ENCODE assay signal across 1 cellular context in the genomic region with DNA sequence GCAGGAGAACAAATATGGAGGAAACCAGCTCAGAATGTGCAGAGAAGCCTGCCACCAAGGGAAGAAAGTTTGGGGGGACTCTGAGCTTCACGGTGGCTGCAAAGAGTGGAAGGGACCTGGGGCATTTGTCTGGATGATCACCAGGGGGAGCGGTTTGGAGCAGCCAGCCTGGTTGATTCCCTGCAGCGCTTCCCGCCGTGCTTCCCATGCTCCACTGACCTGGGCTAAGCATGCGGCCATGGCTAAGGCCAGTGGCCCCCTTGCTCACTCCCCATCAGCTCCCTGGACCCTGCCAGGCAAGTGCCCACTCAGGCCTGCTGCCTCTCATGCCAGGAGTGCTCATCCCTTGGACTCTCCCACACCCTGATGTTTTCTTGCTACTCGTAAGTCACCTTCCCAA.
TF ChIP-seq lines count a peak whose summit lies in the region.

No MANE protein-coding gene starts in this region.

TF ChIP-seq in H1, 55 proteins besides CTCF, POLR2A, EP300 and RAD21:
- TF ChIP-seq SIN3A (conservative IDR thresholded peaks at IDR 0.05 in 1 of 2, IDR thresholded peaks at IDR 0.05 in 1 of 2; ENCODE audit: low read depth in 1 of 2, low read length in 2 of 2) (no peak), MAX (IDR thresholded peaks at IDR 0.05) (0 out of 2 replicates have a peak, but pooled peaks have one; percentile 23)
- TF ChIP-seq, protein P1, sequence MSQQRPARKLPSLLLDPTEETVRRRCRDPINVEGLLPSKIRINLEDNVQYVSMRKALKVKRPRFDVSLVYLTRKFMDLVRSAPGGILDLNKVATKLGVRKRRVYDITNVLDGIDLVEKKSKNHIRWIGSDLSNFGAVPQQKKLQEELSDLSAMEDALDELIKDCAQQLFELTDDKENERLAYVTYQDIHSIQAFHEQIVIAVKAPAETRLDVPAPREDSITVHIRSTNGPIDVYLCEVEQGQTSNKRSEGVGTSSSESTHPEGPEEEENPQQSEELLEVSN (IDR thresholded peaks at IDR 0.05) = peak; percentile 58; the same call in 1 of the 2 replicates
